ENCODE assay signal across 6 cellular contexts in genomic region chr3:32696523-32696922, GRCh38.
"Had no signal": no experiment of that assay in that cellular context is flagged by ENCODE, and none has a peak within 500 bp of the region (broad histone marks: within the 10 kb centered on the region; RNA-seq: fewer than 3 reads in every experiment).

No MANE protein-coding gene starts in this region.

- H3K4me2 ChIP-seq: KMS-11 had no signal

- DNase-seq: IMR-90, KBM-7, KG1 had no signal

- FAIRE-seq: HTR-8/SVneo had no signal

- H3K9ac ChIP-seq: KMS-11 had no signal

- H3K27ac ChIP-seq: HL-60, KMS-11 had no signal
